In the genomic region with DNA sequence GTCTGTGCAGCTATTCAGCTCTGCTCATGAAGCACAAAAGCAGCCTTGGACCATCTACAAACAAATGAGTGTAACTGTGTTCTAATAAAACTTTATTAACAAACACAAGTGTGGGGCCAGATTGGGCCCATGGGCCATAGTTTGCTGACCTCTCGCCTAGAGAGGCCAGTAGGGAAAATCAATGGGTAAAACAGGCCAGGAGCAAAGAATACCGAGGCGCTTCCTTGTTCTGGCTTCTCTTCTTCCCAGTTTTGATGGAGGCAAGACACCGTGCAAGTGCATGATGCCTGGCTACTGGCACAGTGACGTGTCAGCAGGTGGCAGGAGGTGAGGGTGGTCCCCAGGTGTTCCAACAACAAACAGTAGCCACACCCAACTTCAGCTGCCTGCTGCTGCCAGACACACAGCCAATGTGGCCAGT, we compare ENCODE assay signal across 16 cellular contexts.
A peak's percentile ranks its signal among the peaks of the same experiment; 100 is the strongest.
DNase-seq lines count a peak whose midpoint lies in the region; ATAC-seq, FAIRE-seq and TF ChIP-seq lines count a peak whose summit lies in the region.
"Had no signal": no experiment of that assay in that cellular context is flagged by ENCODE, and none has a peak within 500 bp of the region (broad histone marks: within the 10 kb centered on the region; RNA-seq: fewer than 3 reads in every experiment).

No MANE protein-coding gene starts in this region.

- H3K9me3 ChIP-seq in K562 (replicated peaks; ENCODE audit: control insufficient read depth, insufficient read depth, low read depth, low read length), result no peaks in the 10 kb centered on the region

- no peak for TF ChIP-seq POLR2A in K562 (conservative IDR thresholded peaks at IDR 0.05)

- H3K27me3 ChIP-seq in K562 (ENCODE audit: control insufficient read depth in 2 of 2, insufficient read depth in 2 of 2, low read length in 2 of 2), result peaks cover 2 to 9% of the 10 kb centered on the region in 2 experiments; a peak in 3 of 5 replicates

- no peaks in the 10 kb centered on the region for H3K4me1 ChIP-seq in K562 (replicated peaks in 1 of 2; ENCODE audit: control insufficient read depth in 2 of 2, insufficient read depth in 2 of 2, low read length in 2 of 2)

- H3K9me1 ChIP-seq in K562 (ENCODE audit: control insufficient read depth, insufficient read depth, low read length), result no peaks in the 10 kb centered on the region

- TF ChIP-seq RAD21 in K562 (CRISPR knock-in tag; conservative IDR thresholded peaks at IDR 0.05 in 1 of 2, IDR thresholded peaks at IDR 0.05 in 1 of 2), result no peak

- DNase-seq in COR-L47 (lab: John Stamatoyannopoulos, UW), result peak; percentile 37
- DNase-seq in NCI-H146 (lab: John Stamatoyannopoulos, UW), result peak; percentile 48
- DNase-seq in K562 (ENCODE audit: extremely low read depth in 1 of 4, low spot score in 3 of 4), result no peak
- DNase-seq in posterior vena cava (ENCODE audit: low spot score), result peak; percentile 75
- DNase-seq in epidermal melanocyte (ENCODE audit: insufficient read length, low spot score), result no peak
- no peak for DNase-seq in iPS-NIHi7 (ENCODE audit: extremely low spot score)
- DNase-seq: GOT3, KG1, NCI-H1092, NCI-H187, NCI-H2227 treated with DMSO at 0.1 percent for 48 hours, NCI-H524 treated with DMSO at 0.1 percent for 48 hours, PC-3 had no signal

- no peak overlapping the region for H2AFZ ChIP-seq in K562 (ENCODE audit: low read depth, low read length)

- no peaks in the 10 kb centered on the region for H4K20me1 ChIP-seq in K562 (replicated peaks; ENCODE audit: control insufficient read depth, insufficient read depth, low read length)

- in situ Hi-C loops in K562 (cut with MboI), result no loop called here

- POLR2A ChIA-PET in K562 (lab: Yijun Ruan, JAX), result interaction anchor here (0.6 to 1.1 kb wide), 3 partner anchors 14 to 147 kb away, joined by 3 read pairs; no protein-coding TSS in a partner anchor

- no peak overlapping the region for H3K4me3 ChIP-seq in K562

- WGBS in K562 (ENCODE audit: insufficient coverage, low coverage, missing lambda C conversion rate), result 0% methylated on average over 5 of the region's 5 CpGs

- H3K27ac ChIP-seq in K562 (ENCODE audit: extremely low read depth, low read depth, low read length), result no peak overlapping the region
- H3K27ac ChIP-seq: HL-60 had no signal

- intact Hi-C loops in K562 (cut with micrococcal nuclease) (no loop called here), posterior vena cava (cut with DNase I) (no loop called here)

- H3K9ac ChIP-seq in K562 (ENCODE audit: insufficient read depth in 1 of 2, low read depth in 2 of 2, low read length in 2 of 2), result no peak overlapping the region

- BruUV-seq in K562 (replicated peaks; lab: Mats Ljungman, UMichigan), result no TSS peak

- no peaks in the 10 kb centered on the region for H3K36me3 ChIP-seq in K562 (ENCODE audit: control insufficient read depth, insufficient read depth, low read length)

- H3K4me2 ChIP-seq in K562 (ENCODE audit: insufficient read depth, low read length), result no peak overlapping the region

- CTCF ChIA-PET in K562 (lab: Yijun Ruan, JAX; ENCODE audit: low intra/inter-chr PET ratio), result no interaction called here

- no peak for TF ChIP-seq CTCF in K562 (IDR thresholded peaks at IDR 0.05 in 2 of 3, conservative IDR thresholded peaks at IDR 0.05 in 1 of 3; ENCODE audit: insufficient read depth in 2 of 3, low read depth in 1 of 3, low read length in 3 of 3)

- ATAC-seq in K562 (no peak), GM21825 (IDR thresholded peaks at IDR 0.05; ENCODE audit: unreplicated experiment) (no peak)
- ATAC-seq: CD8-positive, alpha-beta T cell; PC-3 had no signal

- H3K79me2 ChIP-seq in K562 (ENCODE audit: control insufficient read depth, insufficient read depth, low read length), result no peaks in the 10 kb centered on the region

- FAIRE-seq in K562 (lab: Jason Lieb, UNC), result no peak

- no peak for TF ChIP-seq EP300 in K562 (IDR thresholded peaks at IDR 0.05; ENCODE audit: low read length)

TF ChIP-seq in K562, 482 proteins besides CTCF, POLR2A, EP300 and RAD21:
- TF ChIP-seq, protein P1, sequence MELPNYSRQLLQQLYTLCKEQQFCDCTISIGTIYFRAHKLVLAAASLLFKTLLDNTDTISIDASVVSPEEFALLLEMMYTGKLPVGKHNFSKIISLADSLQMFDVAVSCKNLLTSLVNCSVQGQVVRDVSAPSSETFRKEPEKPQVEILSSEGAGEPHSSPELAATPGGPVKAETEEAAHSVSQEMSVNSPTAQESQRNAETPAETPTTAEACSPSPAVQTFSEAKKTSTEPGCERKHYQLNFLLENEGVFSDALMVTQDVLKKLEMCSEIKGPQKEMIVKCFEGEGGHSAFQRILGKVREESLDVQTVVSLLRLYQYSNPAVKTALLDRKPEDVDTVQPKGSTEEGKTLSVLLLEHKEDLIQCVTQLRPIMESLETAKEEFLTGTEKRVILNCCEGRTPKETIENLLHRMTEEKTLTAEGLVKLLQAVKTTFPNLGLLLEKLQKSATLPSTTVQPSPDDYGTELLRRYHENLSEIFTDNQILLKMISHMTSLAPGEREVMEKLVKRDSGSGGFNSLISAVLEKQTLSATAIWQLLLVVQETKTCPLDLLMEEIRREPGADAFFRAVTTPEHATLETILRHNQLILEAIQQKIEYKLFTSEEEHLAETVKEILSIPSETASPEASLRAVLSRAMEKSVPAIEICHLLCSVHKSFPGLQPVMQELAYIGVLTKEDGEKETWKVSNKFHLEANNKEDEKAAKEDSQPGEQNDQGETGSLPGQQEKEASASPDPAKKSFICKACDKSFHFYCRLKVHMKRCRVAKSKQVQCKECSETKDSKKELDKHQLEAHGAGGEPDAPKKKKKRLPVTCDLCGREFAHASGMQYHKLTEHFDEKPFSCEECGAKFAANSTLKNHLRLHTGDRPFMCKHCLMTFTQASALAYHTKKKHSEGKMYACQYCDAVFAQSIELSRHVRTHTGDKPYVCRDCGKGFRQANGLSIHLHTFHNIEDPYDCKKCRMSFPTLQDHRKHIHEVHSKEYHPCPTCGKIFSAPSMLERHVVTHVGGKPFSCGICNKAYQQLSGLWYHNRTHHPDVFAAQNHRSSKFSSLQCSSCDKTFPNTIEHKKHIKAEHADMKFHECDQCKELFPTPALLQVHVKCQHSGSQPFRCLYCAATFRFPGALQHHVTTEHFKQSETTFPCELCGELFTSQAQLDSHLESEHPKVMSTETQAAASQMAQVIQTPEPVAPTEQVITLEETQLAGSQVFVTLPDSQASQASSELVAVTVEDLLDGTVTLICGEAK (IDR thresholded peaks at IDR 0.05), result peak; percentile 88
- TF ChIP-seq, protein P1 (CRISPR knock-in tag; IDR thresholded peaks at IDR 0.05), result peak; percentile 67
- TF ChIP-seq TBL1XR1 (IDR thresholded peaks at IDR 0.05; ENCODE audit: low read length in 2 of 2) (no peak), ZNF644 (tag; IDR thresholded peaks at IDR 0.05; ENCODE audit: low read depth) (no peak)

Comparison
In these comparisons a context has a peak if more than half of its experiments do, and no peak if none do; other contexts are left out.
1. DNase-seq: peak in COR-L47 (single experiment), NCI-H146 (single experiment) and posterior vena cava (single experiment); none in K562 (0 of 4), epidermal melanocyte (single experiment) and iPS-NIHi7 (single experiment).